24 cellular contexts compared by ENCODE assay signal in genomic region chr1:72516826-72517225, GRCh38.
DNase-seq lines count a peak whose midpoint lies in the region; ATAC-seq and TF ChIP-seq lines count a peak whose summit lies in the region.
"Had no signal": no experiment of that assay in that cellular context is flagged by ENCODE, and none has a peak within 500 bp of the region (broad histone marks: within the 10 kb centered on the region; RNA-seq: fewer than 3 reads in every experiment).

No MANE protein-coding gene starts in this region.

- no peaks in the 10 kb centered on the region for H3K27me3 Mint-ChIP-seq in Caco-2 (ENCODE audit: insufficient read depth, unreplicated experiment)
- H3K27me3 Mint-ChIP-seq in activated T-cell treated with anti-CD3 and anti-CD28 coated beads, Interleukin-2, amount 50 U/mL, for 4 hours (ENCODE audit: low read depth) = no peaks in the 10 kb centered on the region
- H3K27me3 Mint-ChIP-seq: B cell had no signal

- intact Hi-C loops in body of pancreas (cut with DNase I) = no loop called here
- intact Hi-C loops in aorta (cut with DNase I) = no loop called here
- intact Hi-C loops in Caco-2 (cut with micrococcal nuclease; ENCODE audit: unreplicated experiment) = no loop called here

- no peak overlapping the region for H3K27ac Mint-ChIP-seq in Caco-2 (ENCODE audit: unreplicated experiment)
- H3K27ac Mint-ChIP-seq: B cell; CD8-positive, alpha-beta T cell; HFFc6 had no signal

- H3K27me3 ChIP-seq in body of pancreas = no peaks in the 10 kb centered on the region
- H3K27me3 ChIP-seq in aorta (ENCODE audit: control insufficient read depth in 1 of 2, insufficient read depth in 2 of 2, low read length in 1 of 2) = no peaks in the 10 kb centered on the region
- H3K27me3 ChIP-seq in Caco-2 (replicated peaks; ENCODE audit: control insufficient read depth, insufficient read depth, low read length) = no peaks in the 10 kb centered on the region
- H3K27me3 ChIP-seq: MG63, SJSA1 had no signal

- WGBS in body of pancreas, 2 donors = 32 to 43% methylated on average over 2 of the region's 2 CpGs
- WGBS in aorta, 2 donors = 0 to 4% methylated on average over 2 of the region's 2 CpGs

- H3K4me3 ChIP-seq in body of pancreas (no peak overlapping the region), fibroblast of the aortic adventitia (ENCODE audit: low read depth, low read length) (no peak overlapping the region), aorta (ENCODE audit: low read length in 2 of 2) (no peak overlapping the region), Caco-2 (ENCODE audit: low read depth, low read length) (no peak overlapping the region)
- H3K4me3 ChIP-seq: GM12878, HAP-1, MG63, SJSA1 had no signal

- H3K4me1 ChIP-seq in body of pancreas (peaks cover 8% of the 10 kb centered on the region), aorta (ENCODE audit: control insufficient read depth in 1 of 2, insufficient read depth in 2 of 2, low read length in 2 of 2) (no peaks in the 10 kb centered on the region), Caco-2 (no peaks in the 10 kb centered on the region)
- H3K4me1 ChIP-seq: HAP-1, SJSA1 had no signal

- POLR2A ChIA-PET in Caco-2 (lab: Charles Lee) = no interaction called here

- no peak overlapping the region for H3K4me3 Mint-ChIP-seq in Caco-2 (ENCODE audit: unreplicated experiment)
- no peak overlapping the region for H3K4me3 Mint-ChIP-seq in activated T-cell treated with anti-CD3 and anti-CD28 coated beads, Interleukin-2, amount 50 U/mL, for 4 hours
- H3K4me3 Mint-ChIP-seq: B cell; CD8-positive, alpha-beta T cell; HFFc6 had no signal

- TF ChIP-seq CTCF in body of pancreas (IDR thresholded peaks at IDR 0.05) (no peak), fibroblast of the aortic adventitia (IDR thresholded peaks at IDR 0.05; ENCODE audit: insufficient read depth, low read length) (no peak), Caco-2 (IDR thresholded peaks at IDR 0.05; ENCODE audit: insufficient read depth in 1 of 2, low read depth in 1 of 2, low read length in 1 of 2, severe bottlenecking in 1 of 2, unreplicated experiment in 1 of 2) (no peak)

- ATAC-seq in body of pancreas = peak; percentile 21
- ATAC-seq in aorta (ENCODE audit: low FRiP score) = peak; percentile 26
- no peak for ATAC-seq in stimulated activated naive CD8-positive, alpha-beta T cell treated with anti-CD3 and anti-CD28 coated beads, Interleukin-15, Interleukin-2, amounts not matched to agents 100 U/mL and 50 U/mL, for 24 hours
- no peak for ATAC-seq in activated T-cell treated with anti-CD3 and anti-CD28 coated beads, Interleukin-2, amount 50 U/mL, for 4 hours
- ATAC-seq: CD8-positive, alpha-beta T cell; GM12878 had no signal

- no peak for TF ChIP-seq POLR2A in body of pancreas (IDR thresholded peaks at IDR 0.05)

- no peaks in the 10 kb centered on the region for H3K9me3 Mint-ChIP-seq in Caco-2 (ENCODE audit: unreplicated experiment)
- H3K9me3 Mint-ChIP-seq in activated T-cell treated with anti-CD3 and anti-CD28 coated beads, Interleukin-2, amount 50 U/mL, for 4 hours = no peaks in the 10 kb centered on the region
- H3K9me3 Mint-ChIP-seq: CD8-positive, alpha-beta T cell; HFFc6 had no signal

- H3K36me3 ChIP-seq in body of pancreas (replicated peaks in 1 of 2; ENCODE audit: insufficient read depth in 1 of 2, low read depth in 2 of 2) (no peaks in the 10 kb centered on the region), aorta (ENCODE audit: control insufficient read depth in 1 of 2, insufficient read depth in 2 of 2, low read length in 1 of 2) (no peaks in the 10 kb centered on the region), Caco-2 (ENCODE audit: control insufficient read depth, insufficient read depth, low read length) (no peaks in the 10 kb centered on the region)
- H3K36me3 ChIP-seq: HAP-1, MG63, SJSA1 had no signal

- BruUV-seq in Caco-2 (replicated peaks; lab: Mats Ljungman, UMichigan) = no TSS peak

- no peaks in the 10 kb centered on the region for H3K36me3 Mint-ChIP-seq in Caco-2 (ENCODE audit: insufficient read depth, unreplicated experiment)
- no peaks in the 10 kb centered on the region for H3K36me3 Mint-ChIP-seq in activated T-cell treated with anti-CD3 and anti-CD28 coated beads, Interleukin-2, amount 50 U/mL, for 4 hours (ENCODE audit: insufficient read depth)
- H3K36me3 Mint-ChIP-seq: CD8-positive, alpha-beta T cell had no signal

- CTCF ChIA-PET in Caco-2 (lab: Charles Lee) = no interaction called here

- no peaks in the 10 kb centered on the region for H3K4me1 Mint-ChIP-seq in Caco-2 (ENCODE audit: low read depth, unreplicated experiment)
- H3K4me1 Mint-ChIP-seq in activated T-cell treated with anti-CD3 and anti-CD28 coated beads, Interleukin-2, amount 50 U/mL, for 4 hours (ENCODE audit: low read depth) = no peaks in the 10 kb centered on the region
- H3K4me1 Mint-ChIP-seq: B cell had no signal

- H3K27ac ChIP-seq in body of pancreas (peak overlapping the region in 1 of 4 donors; percentile 32), aorta (ENCODE audit: low read depth in 1 of 2, low read length in 2 of 2) (no peak overlapping the region)
- H3K27ac ChIP-seq: C4-2B, SJSA1 had no signal

- DNase-seq in EH (ENCODE audit: low read depth) (peak; percentile 14), body of pancreas (no peak), fibroblast of the aortic adventitia (ENCODE audit: low read depth) (peak; percentile 67), aorta (no peak), Caco-2 (no peak)
- DNase-seq in stimulated activated naive CD8-positive, alpha-beta T cell treated with anti-CD3 and anti-CD28 coated beads, Interleukin-15, Interleukin-2, amounts not matched to agents 100 U/mL and 50 U/mL, for 24 hours = no peak
- DNase-seq in activated T-cell treated with anti-CD3 and anti-CD28 coated beads, Interleukin-2, amount 50 U/mL, for 4 hours = no peak
- DNase-seq: Calu3; CD8-positive, alpha-beta T cell; DND-41; GOT3; HFFc6; IMR-90; KG1; MG63; NCI-H2029; NCI-H69; Right ventricle myocardium superior; RPMI8226 had no signal

- H3K9me3 ChIP-seq in body of pancreas (no peaks in the 10 kb centered on the region), aorta (ENCODE audit: control insufficient read depth, low read length) (no peaks in the 10 kb centered on the region), Caco-2 (no peaks in the 10 kb centered on the region)
- H3K9me3 ChIP-seq: HAP-1, MG63, SJSA1 had no signal

Comparison
In these comparisons a context has a peak if more than half of its experiments do, and no peak if none do; other contexts are left out.
1. DNase-seq: peak in EH (single experiment) and fibroblast of the aortic adventitia (single experiment); none in body of pancreas (0 of 4), aorta (0 of 2), Caco-2 (0 of 2), stimulated activated naive CD8-positive, alpha-beta T cell treated with anti-CD3 and anti-CD28 coated beads, Interleukin-15, Interleukin-2, amounts not matched to agents 100 U/mL and 50 U/mL, for 24 hours (single experiment) and activated T-cell treated with anti-CD3 and anti-CD28 coated beads, Interleukin-2, amount 50 U/mL, for 4 hours (single experiment).
2. ATAC-seq: peak in body of pancreas (single experiment) and aorta (single experiment); none in stimulated activated naive CD8-positive, alpha-beta T cell treated with anti-CD3 and anti-CD28 coated beads, Interleukin-15, Interleukin-2, amounts not matched to agents 100 U/mL and 50 U/mL, for 24 hours (single experiment) and activated T-cell treated with anti-CD3 and anti-CD28 coated beads, Interleukin-2, amount 50 U/mL, for 4 hours (0 of 2).